ENCODE assay signal across 15 cellular contexts in genomic region chr7:120334475-120334874, GRCh38.
DNase-seq lines count a peak whose midpoint lies in the region; ATAC-seq and TF ChIP-seq lines count a peak whose summit lies in the region.
"Had no signal": no experiment of that assay in that cellular context is flagged by ENCODE, and none has a peak within 500 bp of the region (broad histone marks: within the 10 kb centered on the region; RNA-seq: fewer than 3 reads in every experiment).

No MANE protein-coding gene starts in this region.

- no peak overlapping the region for H3K4me3 ChIP-seq in H7 (ENCODE audit: insufficient read depth, low read depth, low read length)
- H3K4me3 ChIP-seq: hepatocyte, lung, SJSA1, smooth muscle cell, thoracic aorta had no signal

- no peak for TF ChIP-seq CTCF in progenitor cell of endocrine pancreas (IDR thresholded peaks at IDR 0.05; ENCODE audit: unreplicated experiment)

- ATAC-seq in GM19043 (IDR thresholded peaks at IDR 0.05; ENCODE audit: low read depth, unreplicated experiment) (peak; percentile 95), GM21737 (IDR thresholded peaks at IDR 0.05; ENCODE audit: unreplicated experiment) (peak; percentile 89), HG03097 (IDR thresholded peaks at IDR 0.05; ENCODE audit: low FRiP score, unreplicated experiment) (peak; percentile 98)

- no peaks in the 10 kb centered on the region for H3K36me3 Mint-ChIP-seq in progenitor cell of endocrine pancreas (ENCODE audit: insufficient read depth)

- DNase-seq in progenitor cell of endocrine pancreas (ENCODE audit: low spot score, unreplicated experiment): no peak
- DNase-seq in H7: no peak
- no peak for DNase-seq in cardiac septum (ENCODE audit: low spot score)
- DNase-seq in NCI-H510A (lab: John Stamatoyannopoulos, UW): no peak
- DNase-seq: activated CD8-positive, alpha-beta memory T cell treated with anti-CD3 and anti-CD28 coated beads, Interleukin-2, amount 50 U/mL, for 4 hours; HCEC 1CT; NCI-H187 had no signal

- H3K4me1 Mint-ChIP-seq in progenitor cell of endocrine pancreas (ENCODE audit: low read depth): no peaks in the 10 kb centered on the region

- no peaks in the 10 kb centered on the region for H3K36me3 ChIP-seq in H7 (replicated peaks; ENCODE audit: control insufficient read depth, insufficient read depth, low read length)
- H3K36me3 ChIP-seq: SJSA1, thoracic aorta had no signal

- H3K9me3 Mint-ChIP-seq in progenitor cell of endocrine pancreas (ENCODE audit: low read depth): no peaks in the 10 kb centered on the region

- no peak overlapping the region for H3K27ac Mint-ChIP-seq in progenitor cell of endocrine pancreas

- H3K27me3 Mint-ChIP-seq in progenitor cell of endocrine pancreas: no peaks in the 10 kb centered on the region

- H3K27me3 ChIP-seq in H7 (ENCODE audit: control insufficient read depth, insufficient read depth, low read length): no peaks in the 10 kb centered on the region
- H3K27me3 ChIP-seq: hepatocyte had no signal

- H3K4me3 Mint-ChIP-seq in progenitor cell of endocrine pancreas (ENCODE audit: low read depth): no peak overlapping the region

- intact Hi-C loops in cardiac septum (cut with DNase I): no loop called here
